Comparison of ENCODE assay signal across 18 cellular contexts in the genomic region with DNA sequence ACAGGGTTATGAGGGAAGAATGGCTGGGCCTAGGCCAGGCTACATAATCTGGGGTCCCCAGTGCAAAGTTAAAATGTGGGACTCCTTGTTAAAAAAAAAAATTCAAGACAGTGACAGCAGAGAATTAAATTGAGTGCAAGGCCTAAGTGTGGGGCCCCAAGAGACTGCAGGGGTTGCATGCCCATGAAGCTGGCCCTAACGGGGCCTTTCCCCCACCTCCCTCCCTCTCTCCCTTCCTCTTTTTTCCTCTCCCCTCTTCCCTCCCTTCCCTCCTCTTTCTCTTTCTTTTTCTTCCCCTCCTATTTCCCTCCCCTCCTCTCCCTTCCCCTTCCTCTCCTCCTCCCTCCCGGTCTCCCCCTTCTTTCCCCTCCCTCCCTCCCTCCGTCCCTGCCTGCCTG.
DNase-seq lines count a peak whose midpoint lies in the region; ATAC-seq, FAIRE-seq and TF ChIP-seq lines count a peak whose summit lies in the region.
"Had no signal": no experiment of that assay in that cellular context is flagged by ENCODE, and none has a peak within 500 bp of the region (broad histone marks: within the 10 kb centered on the region; RNA-seq: fewer than 3 reads in every experiment).

No MANE protein-coding gene starts in this region.

- POLR2A ChIA-PET in HepG2 (lab: Yijun Ruan, JAX), result no interaction called here
- POLR2A ChIA-PET in CD8-positive, alpha-beta T cell (lab: Charles Lee), result no interaction called here

- TF ChIP-seq CTCF in HepG2 (CRISPR knock-in tag; IDR thresholded peaks at IDR 0.05) (no peak), right lobe of liver (IDR thresholded peaks at IDR 0.05) (no peak), hepatocyte (IDR thresholded peaks at IDR 0.05; ENCODE audit: poor library complexity) (no peak)
- no peak for TF ChIP-seq CTCF in CD8-positive, alpha-beta T cell (IDR thresholded peaks at IDR 0.05)

- no peak overlapping the region for H2AFZ ChIP-seq in HepG2 (ENCODE audit: low read length)
- no peak overlapping the region for H2AFZ ChIP-seq in hepatocyte

- intact Hi-C loops in HepG2 (cut with micrococcal nuclease; ENCODE audit: unreplicated experiment), result loop anchor here (5.0 kb wide), 1 partner anchor 357 kb away; no protein-coding TSS in a partner anchor
- intact Hi-C loops in right lobe of liver (cut with DNase I), result no loop called here
- intact Hi-C loops in activated T-helper 1 cell treated with anti-CD3 and anti-CD28 coated beads, Interleukin-12 subunit alpha, Interleukin-12 subunit beta, Interleukin-2, Interleukin-4 antibody, amounts not matched to agents 30 ng/mL and 10 ng/mL and 1 ng/mL, durations not matched to agents 14 hours and 24 hours and 36 hours (cut with micrococcal nuclease), result no loop called here
- intact Hi-C loops in CD8-positive, alpha-beta T cell (cut with DNase I, micrococcal nuclease), result no loop called here

- H3K27me3 ChIP-seq in HepG2 (ENCODE audit: control insufficient read depth in 1 of 2, insufficient read depth in 2 of 2, low read length in 2 of 2), result no peaks in the 10 kb centered on the region
- H3K27me3 ChIP-seq in right lobe of liver, result no peaks in the 10 kb centered on the region
- no peaks in the 10 kb centered on the region for H3K27me3 ChIP-seq in hepatocyte
- H3K27me3 ChIP-seq in rectal smooth muscle tissue (ENCODE audit: control insufficient read depth, insufficient read depth, low read length), result no peaks in the 10 kb centered on the region
- H3K27me3 ChIP-seq in CD8-positive, alpha-beta T cell (ENCODE audit: insufficient read depth, low read length), result no peaks in the 10 kb centered on the region

- no peaks in the 10 kb centered on the region for H3K4me1 Mint-ChIP-seq in activated T-helper 1 cell treated with anti-CD3 and anti-CD28 coated beads, Interleukin-12 subunit alpha, Interleukin-12 subunit beta, Interleukin-2, Interleukin-4 antibody, amounts not matched to agents 30 ng/mL and 10 ng/mL and 1 ng/mL, durations not matched to agents 14 hours and 24 hours and 36 hours (ENCODE audit: low read depth)
- H3K4me1 Mint-ChIP-seq in CD8-positive, alpha-beta T cell (ENCODE audit: low read depth), result no peaks in the 10 kb centered on the region

- H3K27ac ChIP-seq in HepG2 (ENCODE audit: extremely low read length, insufficient read depth, low read length) (no peak overlapping the region), right lobe of liver (no peak overlapping the region), hepatocyte (peak overlapping the region; percentile 51), rectal smooth muscle tissue (ENCODE audit: low read depth, low read length) (peak overlapping the region; percentile 47)
- no peak overlapping the region for H3K27ac ChIP-seq in CD8-positive, alpha-beta T cell (ENCODE audit: low read depth, low read length)
- H3K27ac ChIP-seq: 22Rv1 had no signal

- H3K27me3 Mint-ChIP-seq in activated T-helper 1 cell treated with anti-CD3 and anti-CD28 coated beads, Interleukin-12 subunit alpha, Interleukin-12 subunit beta, Interleukin-2, Interleukin-4 antibody, amounts not matched to agents 30 ng/mL and 10 ng/mL and 1 ng/mL, durations not matched to agents 14 hours and 24 hours and 36 hours (ENCODE audit: insufficient read depth), result no peaks in the 10 kb centered on the region
- H3K27me3 Mint-ChIP-seq in CD8-positive, alpha-beta T cell (ENCODE audit: low read depth), result no peaks in the 10 kb centered on the region

- H3K9me3 ChIP-seq in HepG2 (ENCODE audit: low read length) (no peaks in the 10 kb centered on the region), right lobe of liver (no peaks in the 10 kb centered on the region), hepatocyte (ENCODE audit: low read depth) (no peaks in the 10 kb centered on the region)
- no peaks in the 10 kb centered on the region for H3K9me3 ChIP-seq in CD8-positive, alpha-beta T cell (ENCODE audit: low read length)

- CTCF ChIA-PET in HepG2 (lab: Yijun Ruan, JAX; ENCODE audit: low intra/inter-chr PET ratio, low total read pairs), result no interaction called here
- CTCF ChIA-PET in CD8-positive, alpha-beta T cell (lab: Charles Lee), result no interaction called here

- no peaks in the 10 kb centered on the region for H3K9me2 ChIP-seq in hepatocyte (replicated peaks; ENCODE audit: insufficient read depth)

- H4K20me1 ChIP-seq in HepG2 (ENCODE audit: insufficient read depth, low read length) (no peaks in the 10 kb centered on the region), hepatocyte (ENCODE audit: insufficient read depth, poor library complexity, severe bottlenecking) (no peaks in the 10 kb centered on the region)

- H3K27ac Mint-ChIP-seq in activated T-helper 1 cell treated with anti-CD3 and anti-CD28 coated beads, Interleukin-12 subunit alpha, Interleukin-12 subunit beta, Interleukin-2, Interleukin-4 antibody, amounts not matched to agents 30 ng/mL and 10 ng/mL and 1 ng/mL, durations not matched to agents 14 hours and 24 hours and 36 hours, result no peak overlapping the region
- no peak overlapping the region for H3K27ac Mint-ChIP-seq in CD8-positive, alpha-beta T cell

- FAIRE-seq in HepG2 (lab: Jason Lieb, UNC), result no peak
- FAIRE-seq: GM12878, H1 had no signal

- no peak for DNase-seq in HepG2 (ENCODE audit: low spot score)
- no peak for DNase-seq in right lobe of liver
- no peak for DNase-seq in hepatocyte (ENCODE audit: low spot score)
- DNase-seq in activated T-helper 1 cell treated with anti-CD3 and anti-CD28 coated beads, Interleukin-12 subunit alpha, Interleukin-12 subunit beta, Interleukin-2, Interleukin-4 antibody, amounts not matched to agents 30 ng/mL and 10 ng/mL and 1 ng/mL, durations not matched to agents 14 hours and 24 hours and 36 hours (ENCODE audit: low spot score), result no peak
- DNase-seq in anterior cingulate cortex (lab: John Stamatoyannopoulos, UW), result no peak
- DNase-seq in nucleus accumbens (lab: John Stamatoyannopoulos, UW), result no peak
- no peak for DNase-seq in CD8-positive, alpha-beta T cell
- DNase-seq: DMS 273 treated with DMSO at 0.1 percent for 48 hours, GDM1, KBM-7, NCI-H1417 treated with DMSO at 0.1 percent for 48 hours, NCI-H2029, NCI-H2171 treated with DMSO at 0.1 percent for 48 hours had no signal

- H3K79me2 ChIP-seq in HepG2 (ENCODE audit: insufficient read depth, low read length) (no peaks in the 10 kb centered on the region), hepatocyte (no peaks in the 10 kb centered on the region)

- BruUV-seq in HepG2 (replicated peaks; lab: Mats Ljungman, UMichigan), result no TSS peak

- 48% methylated on average over 3 of the region's 3 CpGs for WGBS in HepG2 (ENCODE audit: low lambda C conversion rate)
- 38% methylated on average over 3 of the region's 3 CpGs for WGBS in right lobe of liver (ENCODE audit: insufficient coverage, low coverage, low lambda C conversion rate, missing lambda C conversion rate)
- WGBS in hepatocyte (ENCODE audit: low lambda C conversion rate, missing lambda C conversion rate), result 50% methylated on average over 1 of the region's 3 CpGs

- no peak overlapping the region for H3K4me3 ChIP-seq in HepG2 (replicated peaks in 1 of 3; ENCODE audit: insufficient read depth in 1 of 3, low read depth in 2 of 3, low read length in 3 of 3)
- H3K4me3 ChIP-seq in right lobe of liver, result no peak overlapping the region
- no peak overlapping the region for H3K4me3 ChIP-seq in hepatocyte
- H3K4me3 ChIP-seq in rectal smooth muscle tissue (ENCODE audit: low read length), result no peak overlapping the region
- no peak overlapping the region for H3K4me3 ChIP-seq in CD8-positive, alpha-beta T cell (ENCODE audit: low read depth, low read length)
- H3K4me3 ChIP-seq: GM12878 had no signal

- TF ChIP-seq POLR2A in HepG2 (IDR thresholded peaks at IDR 0.05; ENCODE audit: insufficient read depth in 1 of 2, low read depth in 2 of 2, low read length in 2 of 2) (no peak), right lobe of liver (IDR thresholded peaks at IDR 0.05) (no peak)

- no peak for TF ChIP-seq EP300 in HepG2 (IDR thresholded peaks at IDR 0.05; ENCODE audit: low read depth in 2 of 2, low read length in 2 of 2)
- no peak for TF ChIP-seq EP300 in HepG2 (CRISPR knock-in tag; IDR thresholded peaks at IDR 0.05; ENCODE audit: borderline replicate concordance)

- H3K9ac ChIP-seq in HepG2 (ENCODE audit: insufficient read depth, low read depth, low read length) (no peak overlapping the region), rectal smooth muscle tissue (ENCODE audit: low read length) (no peak overlapping the region)

- no peak for ATAC-seq in HepG2
- no peak for ATAC-seq in right lobe of liver
- ATAC-seq in CD8-positive, alpha-beta T cell, result no peak
- ATAC-seq: GM12878, Panc1 had no signal

- H3K4me3 Mint-ChIP-seq in activated T-helper 1 cell treated with anti-CD3 and anti-CD28 coated beads, Interleukin-12 subunit alpha, Interleukin-12 subunit beta, Interleukin-2, Interleukin-4 antibody, amounts not matched to agents 30 ng/mL and 10 ng/mL and 1 ng/mL, durations not matched to agents 14 hours and 24 hours and 36 hours, result no peak overlapping the region
- no peak overlapping the region for H3K4me3 Mint-ChIP-seq in CD8-positive, alpha-beta T cell

- no peaks in the 10 kb centered on the region for H3K36me3 Mint-ChIP-seq in activated T-helper 1 cell treated with anti-CD3 and anti-CD28 coated beads, Interleukin-12 subunit alpha, Interleukin-12 subunit beta, Interleukin-2, Interleukin-4 antibody, amounts not matched to agents 30 ng/mL and 10 ng/mL and 1 ng/mL, durations not matched to agents 14 hours and 24 hours and 36 hours (ENCODE audit: low read depth)
- no peaks in the 10 kb centered on the region for H3K36me3 Mint-ChIP-seq in CD8-positive, alpha-beta T cell

- H3K4me1 ChIP-seq in HepG2 (ENCODE audit: insufficient read depth, low read length) (no peaks in the 10 kb centered on the region), right lobe of liver (no peaks in the 10 kb centered on the region), hepatocyte (ENCODE audit: insufficient read depth) (peaks cover 45% of the 10 kb centered on the region), rectal smooth muscle tissue (ENCODE audit: control insufficient read depth, insufficient read depth, low read length) (peaks cover 9% of the 10 kb centered on the region)
- H3K4me1 ChIP-seq in CD8-positive, alpha-beta T cell (ENCODE audit: insufficient read depth, low read length), result no peaks in the 10 kb centered on the region

- no peaks in the 10 kb centered on the region for H3K36me3 ChIP-seq in HepG2 (replicated peaks in 1 of 2; ENCODE audit: control insufficient read depth in 1 of 2, insufficient read depth in 2 of 2, low read length in 2 of 2)
- no peaks in the 10 kb centered on the region for H3K36me3 ChIP-seq in right lobe of liver
- no peaks in the 10 kb centered on the region for H3K36me3 ChIP-seq in hepatocyte (replicated peaks; ENCODE audit: insufficient read depth, low read depth)
- H3K36me3 ChIP-seq in rectal smooth muscle tissue (ENCODE audit: control insufficient read depth, insufficient read depth, low read length), result no peaks in the 10 kb centered on the region
- H3K36me3 ChIP-seq in CD8-positive, alpha-beta T cell (ENCODE audit: insufficient read depth, low read length), result no peaks in the 10 kb centered on the region

- H3K9me3 Mint-ChIP-seq in activated T-helper 1 cell treated with anti-CD3 and anti-CD28 coated beads, Interleukin-12 subunit alpha, Interleukin-12 subunit beta, Interleukin-2, Interleukin-4 antibody, amounts not matched to agents 30 ng/mL and 10 ng/mL and 1 ng/mL, durations not matched to agents 14 hours and 24 hours and 36 hours, result no peaks in the 10 kb centered on the region
- H3K9me3 Mint-ChIP-seq in CD8-positive, alpha-beta T cell, result no peaks in the 10 kb centered on the region

- H3K4me2 ChIP-seq in HepG2 (ENCODE audit: low read depth, low read length) (no peak overlapping the region), hepatocyte (peak overlapping the region; percentile 60)

- in situ Hi-C loops in HepG2 (cut with HindIII; ENCODE audit: extremely low pct_ligation_motif_present, low pct_unique_long_range_greater_than_20kb), result no loop called here

- TF ChIP-seq RAD21 in HepG2 (CRISPR knock-in tag; IDR thresholded peaks at IDR 0.05), result no peak

Comparison
In these comparisons a context has a peak if more than half of its experiments do, and no peak if none do; other contexts are left out.
1. H3K27ac ChIP-seq: peak in hepatocyte (single experiment) and rectal smooth muscle tissue (single experiment); none in HepG2 (single experiment), right lobe of liver (0 of 3) and CD8-positive, alpha-beta T cell (single experiment).